8 cellular contexts compared by ENCODE assay signal in the genomic region with DNA sequence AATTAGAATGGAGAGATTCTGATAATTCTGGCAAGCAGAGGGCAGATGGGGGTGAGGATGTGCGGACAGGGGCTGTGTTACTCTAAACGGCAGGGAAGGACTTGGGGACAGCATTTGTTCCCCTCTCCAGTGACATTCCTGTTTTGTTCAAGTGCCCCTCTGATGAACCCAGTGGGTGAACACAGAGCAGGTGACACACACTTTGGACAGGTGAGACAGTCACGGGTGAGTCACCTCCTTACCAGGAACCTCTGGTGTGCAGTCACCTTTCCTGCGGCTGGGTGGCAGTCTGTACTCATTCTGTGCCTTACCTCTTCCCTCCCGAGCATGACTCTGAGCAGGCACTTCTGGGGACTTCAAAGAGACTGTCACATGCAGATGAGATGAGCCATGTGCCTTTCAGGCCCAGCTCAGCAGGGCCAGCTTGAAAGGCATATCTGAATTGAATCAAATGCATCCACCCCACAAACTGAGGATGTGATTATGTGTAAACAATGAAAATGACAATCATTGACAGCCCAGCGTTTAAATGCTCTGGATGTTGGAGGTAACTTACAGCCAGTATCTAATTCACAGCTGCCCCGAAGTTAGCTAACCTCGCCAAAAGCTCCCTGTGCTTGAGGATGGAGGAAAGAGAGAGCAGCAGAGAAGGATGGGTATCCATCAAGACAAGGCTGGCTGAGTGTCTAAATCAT.
A peak's percentile ranks its signal among the peaks of the same experiment; 100 is the strongest.
DNase-seq lines count a peak whose midpoint lies in the region; ATAC-seq and TF ChIP-seq lines count a peak whose summit lies in the region.
"Not testable (repeated sequence)": the region's sequence is repeated elsewhere in the genome, so short reads cannot be mapped to it uniquely, and the experiment has no call there.

No MANE protein-coding gene starts in this region.

- not testable (repeated sequence) for H3K27me3 Mint-ChIP-seq in activated naive CD4-positive, alpha-beta T cell treated with anti-CD3 and anti-CD28 coated beads, Interleukin-2, amount 10 ng/mL, durations not matched to agents 7 days and 5 days

- peaks cover 47% of the 10 kb centered on the region for H3K4me1 Mint-ChIP-seq in activated naive CD4-positive, alpha-beta T cell treated with anti-CD3 and anti-CD28 coated beads, Interleukin-2, amount 10 ng/mL, durations not matched to agents 7 days and 5 days

- not testable (repeated sequence) for DNase-seq in activated naive CD4-positive, alpha-beta T cell treated with anti-CD3 and anti-CD28 coated beads, Interleukin-2, amount 10 ng/mL, durations not matched to agents 7 days and 5 days
- DNase-seq in islet precursor cell: peak; percentile 32
- DNase-seq in stimulated activated CD4-positive, alpha-beta T cell treated with anti-CD3 and anti-CD28 coated beads, Interleukin-4, amount 100 ng/mL, for 24 hours: peak; percentile 55

- H3K27ac Mint-ChIP-seq in activated naive CD4-positive, alpha-beta T cell treated with anti-CD3 and anti-CD28 coated beads, Interleukin-2, amount 10 ng/mL, durations not matched to agents 7 days and 5 days: peak overlapping the region; percentile 42

- CTCF ChIA-PET in activated naive CD4-positive, alpha-beta T cell treated with anti-CD3 and anti-CD28 coated beads, Interleukin-2, amount 10 ng/mL, durations not matched to agents 7 days and 5 days (lab: Charles Lee): interaction anchor here (1.8 to 2.4 kb wide), 2 partner anchors 217 to 220 kb away, joined by 6 to 15 read pairs; no protein-coding TSS in a partner anchor

- H3K4me3 Mint-ChIP-seq in activated naive CD4-positive, alpha-beta T cell treated with anti-CD3 and anti-CD28 coated beads, Interleukin-2, amount 10 ng/mL, durations not matched to agents 7 days and 5 days: not testable (repeated sequence)

- not testable (repeated sequence) for H3K9me3 Mint-ChIP-seq in activated naive CD4-positive, alpha-beta T cell treated with anti-CD3 and anti-CD28 coated beads, Interleukin-2, amount 10 ng/mL, durations not matched to agents 7 days and 5 days

- ATAC-seq in GM18505 (IDR thresholded peaks at IDR 0.05; ENCODE audit: unreplicated experiment): peak; percentile 74
- peak; percentile 67 for ATAC-seq in GM19467 (IDR thresholded peaks at IDR 0.05; ENCODE audit: unreplicated experiment)
- ATAC-seq in HG02840 (IDR thresholded peaks at IDR 0.05; ENCODE audit: low FRiP score, unreplicated experiment): peak; percentile 76
- ATAC-seq in HG03439 (IDR thresholded peaks at IDR 0.05; ENCODE audit: unreplicated experiment): peak; percentile 83

- H3K27ac ChIP-seq in VCaP: not testable (repeated sequence)

- peak; percentile 26; the same call in 1 of the 2 replicates for TF ChIP-seq CTCF in VCaP (conservative IDR thresholded peaks at IDR 0.05)

- not testable (repeated sequence) for TF ChIP-seq POLR2A in GM18505 (IDR thresholded peaks at IDR 0.05; ENCODE audit: borderline replicate concordance, extremely low read depth, insufficient read depth, insufficient read length)

- not testable (repeated sequence) for H3K36me3 Mint-ChIP-seq in activated naive CD4-positive, alpha-beta T cell treated with anti-CD3 and anti-CD28 coated beads, Interleukin-2, amount 10 ng/mL, durations not matched to agents 7 days and 5 days
